29 cellular contexts compared by ENCODE assay signal in genomic region chr5:43543434-43543833, GRCh38. TPM values are rescaled to one million over a fixed set of nuclear protein-coding genes. Genes with fewer than 3 reads are reported as not detected.
DNase-seq lines count a peak whose midpoint lies in the region; TF ChIP-seq lines count a peak whose summit lies in the region.
"Had no signal": no experiment of that assay in that cellular context is flagged by ENCODE, and none has a peak within 500 bp of the region (broad histone marks: within the 10 kb centered on the region; RNA-seq: fewer than 3 reads in every experiment).

No MANE protein-coding gene starts in this region.

- H3K4me3 ChIP-seq in breast epithelium, result no peak overlapping the region
- H3K4me3 ChIP-seq: BLaER1 treated with 17β-estradiol and CSF1 and Interleukin-3, amounts not matched to agents 10 nM and 100 nM had no signal

- no peaks in the 10 kb centered on the region for H3K9me3 Mint-ChIP-seq in MCF 10A (ENCODE audit: unreplicated experiment)
- no peaks in the 10 kb centered on the region for H3K9me3 Mint-ChIP-seq in chondrocyte (ENCODE audit: low read depth)
- H3K9me3 Mint-ChIP-seq: activated naive CD4-positive, alpha-beta T cell treated with anti-CD3 and anti-CD28 coated beads, Interleukin-2, amount 50 U/mL, for 24 hours; dendritic cell treated with granulocyte-macrophage colony-stimulating factor and Interleukin-4, amounts not matched to agents 40 ng/mL and 50 ng/mL, for 4 days; endodermal cell; HFFc6 had no signal

- DNase-seq in MCF 10A (ENCODE audit: unreplicated experiment) (peak; percentile 8), breast epithelium (ENCODE audit: low spot score in 2 of 2) (no peak), chondrocyte (ENCODE audit: low spot score) (no peak), medulla oblongata (ENCODE audit: extremely low spot score) (peak; percentile 37), anterior cingulate cortex (lab: John Stamatoyannopoulos, UW) (no peak), NCI-H226 (no peak), NCI-H1436 treated with DMSO at 0.1 percent for 48 hours (lab: John Stamatoyannopoulos, UW) (no peak), amygdala (lab: John Stamatoyannopoulos, UW) (no peak)
- DNase-seq: activated CD4-positive, alpha-beta T cell treated with anti-CD3 and anti-CD28 coated beads for 48 hours; central memory CD4-positive, alpha-beta T cell; COR-L47; DND-41; endodermal cell; HFFc6; hippocampal formation; Karpas-422; left ventricle myocardium superior; midbrain; NCI-H510A; NK-92 treated with Interleukin-12 subunit alpha and Interleukin-12 subunit beta, amount 100 ng/mL, for 24 hours; right cardiac atrium; SHP77 treated with DMSO at 0.1 percent for 48 hours; stimulated activated CD4-positive, alpha-beta T cell treated with anti-CD3 and anti-CD28 coated beads, Interleukin-2, amount 100 ng/mL, for 24 hours; trophoblast cell had no signal

- H3K4me1 Mint-ChIP-seq in MCF 10A (ENCODE audit: insufficient read depth, unreplicated experiment), result peaks cover 7% of the 10 kb centered on the region
- H3K4me1 Mint-ChIP-seq in chondrocyte (ENCODE audit: low read depth), result no peaks in the 10 kb centered on the region
- H3K4me1 Mint-ChIP-seq: endodermal cell had no signal

- H3K4me3 Mint-ChIP-seq in MCF 10A (ENCODE audit: unreplicated experiment) (no peak overlapping the region), chondrocyte (ENCODE audit: unreplicated experiment) (no peak overlapping the region)
- H3K4me3 Mint-ChIP-seq: activated naive CD4-positive, alpha-beta T cell treated with anti-CD3 and anti-CD28 coated beads, Interleukin-2, amount 50 U/mL, for 24 hours; dendritic cell treated with granulocyte-macrophage colony-stimulating factor and Interleukin-4, amounts not matched to agents 40 ng/mL and 50 ng/mL, for 4 days; endodermal cell; HFFc6 had no signal

- CTCF ChIA-PET in MCF 10A (lab: Yijun Ruan, JAX), result interaction anchor here (1.1 kb wide), 1 partner anchor 13 kb away, joined by 3 read pairs; no protein-coding TSS in a partner anchor

- no peak for TF ChIP-seq CTCF in MCF 10A (IDR thresholded peaks at IDR 0.05; ENCODE audit: unreplicated experiment)
- TF ChIP-seq CTCF in breast epithelium (IDR thresholded peaks at IDR 0.05), result no peak
- TF ChIP-seq CTCF in chondrocyte (IDR thresholded peaks at IDR 0.05), result no peak

- no peaks in the 10 kb centered on the region for H3K9me3 ChIP-seq in breast epithelium
- H3K9me3 ChIP-seq: BLaER1 treated with 17β-estradiol and CSF1 and Interleukin-3, amounts not matched to agents 10 nM and 100 nM had no signal

- H3K27ac ChIP-seq in breast epithelium, result no peak overlapping the region
- H3K27ac ChIP-seq: BLaER1 treated with 17β-estradiol and CSF1 and Interleukin-3, amounts not matched to agents 10 nM and 100 nM; parathyroid adenoma; VCaP had no signal

- TF ChIP-seq POLR2A in breast epithelium (IDR thresholded peaks at IDR 0.05), result no peak

- peaks cover 97% of the 10 kb centered on the region for H3K36me3 Mint-ChIP-seq in MCF 10A (ENCODE audit: insufficient read depth, unreplicated experiment)
- peaks cover 27% of the 10 kb centered on the region for H3K36me3 Mint-ChIP-seq in chondrocyte (ENCODE audit: low read depth)

- intact Hi-C loops in MCF 10A (cut with micrococcal nuclease) (no loop called here), breast epithelium (cut with DNase I; ENCODE audit: low total_unique reads) (no loop called here)

- no TSS peak for BruUV-seq in MCF 10A (replicated peaks; lab: Mats Ljungman, UMichigan)

- H3K27me3 Mint-ChIP-seq in MCF 10A (ENCODE audit: insufficient read depth, unreplicated experiment), result no peaks in the 10 kb centered on the region
- H3K27me3 Mint-ChIP-seq in chondrocyte (ENCODE audit: low read depth), result no peaks in the 10 kb centered on the region
- H3K27me3 Mint-ChIP-seq: activated naive CD4-positive, alpha-beta T cell treated with anti-CD3 and anti-CD28 coated beads, Interleukin-2, amount 50 U/mL, for 24 hours; dendritic cell treated with granulocyte-macrophage colony-stimulating factor and Interleukin-4, amounts not matched to agents 40 ng/mL and 50 ng/mL, for 4 days had no signal

- peaks cover 8% of the 10 kb centered on the region for H3K36me3 ChIP-seq in breast epithelium

- POLR2A ChIA-PET in MCF 10A (lab: Yijun Ruan, JAX), result interaction anchor here (2.1 kb wide), 1 partner anchor 12 kb away, joined by 10 read pairs; no protein-coding TSS in a partner anchor

- no peaks in the 10 kb centered on the region for H3K27me3 ChIP-seq in breast epithelium
- H3K27me3 ChIP-seq: BLaER1 treated with 17β-estradiol and CSF1 and Interleukin-3, amounts not matched to agents 10 nM and 100 nM had no signal

- H3K27ac Mint-ChIP-seq in MCF 10A (ENCODE audit: low read depth, unreplicated experiment) (no peak overlapping the region), chondrocyte (ENCODE audit: unreplicated experiment) (peak overlapping the region; percentile 36)
- H3K27ac Mint-ChIP-seq: activated naive CD4-positive, alpha-beta T cell treated with anti-CD3 and anti-CD28 coated beads, Interleukin-2, amount 50 U/mL, for 24 hours; dendritic cell treated with granulocyte-macrophage colony-stimulating factor and Interleukin-4, amounts not matched to agents 40 ng/mL and 50 ng/mL, for 4 days; endodermal cell; HFFc6 had no signal

- H3K4me1 ChIP-seq in breast epithelium, result no peaks in the 10 kb centered on the region
- H3K4me1 ChIP-seq: parathyroid adenoma had no signal

RNA-seq across cellular contexts. Expression of gene PAIP1, which starts 13.4 kb away (rescaled TPM):
- total RNA-seq in MCF 10A (2022) (105 and 116 TPM in 2 replicates), breast epithelium (100 to 1,000 TPM in 1 of 3 donors, 10 to 100 TPM in 2; 70.5 to 104 (median 94.1) TPM), chondrocyte (82.3 to 105 TPM (median 104 TPM) in 3 replicates)

RNA-seq across cellular contexts. Expression of gene C5orf34, which starts 28.5 kb away (rescaled TPM):
- total RNA-seq in MCF 10A (2022) (3.9 and 5.9 TPM in 2 replicates), breast epithelium (10 to 100 TPM in 1 of 3 donors, 1 to 10 TPM in 2; 1.8 to 12.9 (median 3.3) TPM), chondrocyte (1.8 to 2.4 TPM (median 1.9 TPM) in 3 replicates)

RNA-seq across cellular contexts. Expression of gene NNT, which starts 59.5 kb away (rescaled TPM):
- total RNA-seq in MCF 10A (2022) (38.4 and 52.3 TPM in 2 replicates), breast epithelium (100 to 1,000 TPM in 1 of 3 donors, 10 to 100 TPM in 2; 30.2 to 137 (median 39.2) TPM), chondrocyte (106 to 120 TPM (median 114 TPM) in 3 replicates)

RNA-seq across cellular contexts. Expression of gene TMEM267, which starts 59.8 kb away (rescaled TPM):
- total RNA-seq in MCF 10A (2022), result 18.4 and 19.5 TPM in 2 replicates
- 10 to 100 TPM; 11.7 to 21.7 (median 16.1) TPM for total RNA-seq in breast epithelium
- total RNA-seq in chondrocyte, result 26.6 to 36.6 TPM (median 32.3 TPM) in 3 replicates

Comparison
In these comparisons a context has a peak if more than half of its experiments do, and no peak if none do; other contexts are left out.
1. DNase-seq: peak in MCF 10A (single experiment) and medulla oblongata (single experiment); none in breast epithelium (0 of 2), chondrocyte (single experiment), anterior cingulate cortex (0 of 58), NCI-H226 (single experiment), NCI-H1436 treated with DMSO at 0.1 percent for 48 hours (single experiment) and amygdala (0 of 56).